17 cellular contexts compared by ENCODE assay signal in genomic region chr22:20246368-20247009, GRCh38. TPM values are rescaled to one million over a fixed set of nuclear protein-coding genes. Genes with fewer than 3 reads are reported as not detected.
DNase-seq lines count a peak whose midpoint lies in the region; ATAC-seq, FAIRE-seq and TF ChIP-seq lines count a peak whose summit lies in the region.
"Had no signal": no experiment of that assay in that cellular context is flagged by ENCODE, and none has a peak within 500 bp of the region (broad histone marks: within the 10 kb centered on the region; RNA-seq: fewer than 3 reads in every experiment).

No MANE protein-coding gene starts in this region.

- no peak for TF ChIP-seq CTCF in GM12878 (IDR thresholded peaks at IDR 0.05 in 2 of 3, conservative IDR thresholded peaks at IDR 0.05 in 1 of 3; ENCODE audit: control insufficient read depth in 2 of 3, extremely low read depth in 1 of 3, insufficient read depth in 1 of 3, low read depth in 3 of 3, low read length in 3 of 3)
- no peak for TF ChIP-seq CTCF in colonic mucosa (IDR thresholded peaks at IDR 0.05)

- H3K9me3 ChIP-seq in HUES64 (ENCODE audit: insufficient read depth, low read depth, low read length) (no peaks in the 10 kb centered on the region), GM12878 (replicated peaks; ENCODE audit: control insufficient read depth, insufficient read depth, low read length) (no peaks in the 10 kb centered on the region), colonic mucosa (no peaks in the 10 kb centered on the region)
- H3K9me3 ChIP-seq: sigmoid colon, tibial artery had no signal

- H3K4me1 ChIP-seq in HUES64 (ENCODE audit: insufficient read depth, low read length): peaks cover 17% of the 10 kb centered on the region
- peaks cover 45% of the 10 kb centered on the region for H3K4me1 ChIP-seq in GM12878 (ENCODE audit: control insufficient read depth, insufficient read depth, low read length)
- H3K4me1 ChIP-seq in colonic mucosa: no peaks in the 10 kb centered on the region

- CTCF ChIA-PET in GM12878 (lab: Yijun Ruan, JAX): interaction anchor here (0.6 to 1.6 kb wide), 4 partner anchors 8 to 336 kb away, joined by 3 to 10 read pairs (median 4); no protein-coding TSS in a partner anchor

- H3K36me3 ChIP-seq in HUES64 (ENCODE audit: insufficient read depth, low read length) (no peaks in the 10 kb centered on the region), GM12878 (ENCODE audit: control insufficient read depth in 2 of 2, insufficient read depth in 2 of 2, low read length in 1 of 2) (no peaks in the 10 kb centered on the region), colonic mucosa (no peaks in the 10 kb centered on the region)
- H3K36me3 ChIP-seq: sigmoid colon had no signal

- in situ Hi-C loops in GM12878 (cut with MboI): no loop called here

- no peak for TF ChIP-seq POLR2A in GM12878 (IDR thresholded peaks at IDR 0.05; ENCODE audit: low read depth, low read length)

- no peaks in the 10 kb centered on the region for H3K27me3 ChIP-seq in HUES64 (ENCODE audit: insufficient read depth, low read length)
- no peaks in the 10 kb centered on the region for H3K27me3 ChIP-seq in GM12878 (replicated peaks in 1 of 2; ENCODE audit: control insufficient read depth in 2 of 2, insufficient read depth in 2 of 2, low read length in 1 of 2)
- no peaks in the 10 kb centered on the region for H3K27me3 ChIP-seq in colonic mucosa
- H3K27me3 ChIP-seq: sigmoid colon had no signal

- H3K4me2 ChIP-seq in GM12878 (ENCODE audit: control insufficient read depth, insufficient read depth): peak overlapping the region; percentile 55; the same call in 1 of the 2 replicates

- RAD21 ChIA-PET in GM12878 (lab: Charles Lee; ENCODE audit: unreplicated experiment): interaction anchor here (0.8 to 0.9 kb wide), 4 partner anchors 9 to 100 kb away, joined by 3 to 5 read pairs (median 3); no protein-coding TSS in a partner anchor

- 64% methylated on average over 19 of the region's 19 CpGs for WGBS in HUES64
- 82% methylated on average over 11 of the region's 19 CpGs for WGBS in GM12878 (ENCODE audit: insufficient coverage, insufficient replicate concordance, low lambda C conversion rate, missing lambda C conversion rate)

- H3K27ac ChIP-seq in HUES64 (ENCODE audit: low read depth, low read length): peak overlapping the region; percentile 71
- no peak overlapping the region for H3K27ac ChIP-seq in GM12878 (ENCODE audit: control insufficient read depth, insufficient read depth)
- H3K27ac ChIP-seq in colonic mucosa: no peak overlapping the region
- H3K27ac ChIP-seq: sigmoid colon, tibial artery had no signal

- no peak for FAIRE-seq in GM12878 (lab: Jason Lieb, UNC)
- peak; percentile 13 for FAIRE-seq in urothelium cell line (lab: Jason Lieb, UNC)
- FAIRE-seq: colon, GM19239 had no signal

- ATAC-seq in GM12878: no peak
- ATAC-seq in left lobe of liver: peak; percentile 35

- H2AFZ ChIP-seq in GM12878 (ENCODE audit: control insufficient read depth, low read depth, low read length): no peak overlapping the region

- no peak for TF ChIP-seq RAD21 in GM12878 (IDR thresholded peaks at IDR 0.05; ENCODE audit: insufficient read depth, low read depth, low read length)

- SMC1A ChIA-PET in GM12878 (lab: Charles Lee; ENCODE audit: uncharacterized antibody, unreplicated experiment): interaction anchor here (0.9 kb wide), 1 partner anchor 8 kb away, joined by 3 read pairs; no protein-coding TSS in a partner anchor

- intact Hi-C loops in GM12878 (cut with micrococcal nuclease; ENCODE audit: unreplicated experiment): no loop called here
- intact Hi-C loops in colonic mucosa (cut with DNase I): no loop called here

- H3K79me2 ChIP-seq in GM12878 (ENCODE audit: control insufficient read depth, insufficient read depth, low read length): no peaks in the 10 kb centered on the region

- H3K4me3 ChIP-seq in HUES64 (ENCODE audit: low read length) (no peak overlapping the region), GM12878 (no peak overlapping the region), colonic mucosa (no peak overlapping the region)
- H3K4me3 ChIP-seq: sigmoid colon, tibial artery had no signal

- no peak for TF ChIP-seq EP300 in GM12878 (IDR thresholded peaks at IDR 0.05; ENCODE audit: borderline replicate concordance in 1 of 2, control insufficient read depth in 1 of 2, low read depth in 2 of 2, low read length in 2 of 2)

- H3K9ac ChIP-seq in HUES64 (ENCODE audit: low read depth, low read length): no peak overlapping the region
- H3K9ac ChIP-seq in GM12878 (ENCODE audit: control insufficient read depth, insufficient read depth, low read length): no peak overlapping the region
- H3K9ac ChIP-seq in colonic mucosa (ENCODE audit: low read depth in 2 of 2, low read length in 2 of 2): no peak overlapping the region

- no TSS peak for BruUV-seq in GM12878 (replicated peaks; lab: Mats Ljungman, UMichigan)

- DNase-seq in GM12878 (ENCODE audit: low read depth, low spot score) (no peak), left lobe of liver (ENCODE audit: low spot score) (peak; percentile 68), urothelium cell line (ENCODE audit: low spot score) (no peak), NCI-H1105 treated with DMSO at 0.1 percent for 48 hours (lab: John Stamatoyannopoulos, UW) (no peak), colonic mucosa (no peak)
- no peak for DNase-seq in central memory CD4-positive, alpha-beta T cell
- DNase-seq: DMS53, KBM-7, NCI-H1092 treated with DMSO at 0.1 percent for 48 hours, NCI-H446 treated with DMSO at 0.1 percent for 48 hours, occipital lobe, Right ventricle myocardium superior, sigmoid colon, tibial artery had no signal

- POLR2A ChIA-PET in GM12878 (lab: Charles Lee): no interaction called here

- no peaks in the 10 kb centered on the region for H4K20me1 ChIP-seq in GM12878 (ENCODE audit: control insufficient read depth, insufficient read depth)

TF ChIP-seq in GM12878, 131 proteins besides CTCF, POLR2A, EP300 and RAD21 (continues in another document):
- TF ChIP-seq NRF1 (conservative IDR thresholded peaks at IDR 0.05; ENCODE audit: low read depth, low read length) (no peak), NFXL1 (IDR thresholded peaks at IDR 0.05; ENCODE audit: borderline replicate concordance) (no peak), ASH2L (IDR thresholded peaks at IDR 0.05; ENCODE audit: borderline replicate concordance, low read depth) (no peak)
- TF ChIP-seq, protein P1, sequence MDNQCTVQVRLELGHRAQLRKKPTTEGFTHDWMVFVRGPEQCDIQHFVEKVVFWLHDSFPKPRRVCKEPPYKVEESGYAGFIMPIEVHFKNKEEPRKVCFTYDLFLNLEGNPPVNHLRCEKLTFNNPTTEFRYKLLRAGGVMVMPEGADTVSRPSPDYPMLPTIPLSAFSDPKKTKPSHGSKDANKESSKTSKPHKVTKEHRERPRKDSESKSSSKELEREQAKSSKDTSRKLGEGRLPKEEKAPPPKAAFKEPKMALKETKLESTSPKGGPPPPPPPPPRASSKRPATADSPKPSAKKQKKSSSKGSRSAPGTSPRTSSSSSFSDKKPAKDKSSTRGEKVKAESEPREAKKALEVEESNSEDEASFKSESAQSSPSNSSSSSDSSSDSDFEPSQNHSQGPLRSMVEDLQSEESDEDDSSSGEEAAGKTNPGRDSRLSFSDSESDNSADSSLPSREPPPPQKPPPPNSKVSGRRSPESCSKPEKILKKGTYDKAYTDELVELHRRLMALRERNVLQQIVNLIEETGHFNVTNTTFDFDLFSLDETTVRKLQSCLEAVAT (IDR thresholded peaks at IDR 0.05): no peak
- TF ChIP-seq, protein P2, sequence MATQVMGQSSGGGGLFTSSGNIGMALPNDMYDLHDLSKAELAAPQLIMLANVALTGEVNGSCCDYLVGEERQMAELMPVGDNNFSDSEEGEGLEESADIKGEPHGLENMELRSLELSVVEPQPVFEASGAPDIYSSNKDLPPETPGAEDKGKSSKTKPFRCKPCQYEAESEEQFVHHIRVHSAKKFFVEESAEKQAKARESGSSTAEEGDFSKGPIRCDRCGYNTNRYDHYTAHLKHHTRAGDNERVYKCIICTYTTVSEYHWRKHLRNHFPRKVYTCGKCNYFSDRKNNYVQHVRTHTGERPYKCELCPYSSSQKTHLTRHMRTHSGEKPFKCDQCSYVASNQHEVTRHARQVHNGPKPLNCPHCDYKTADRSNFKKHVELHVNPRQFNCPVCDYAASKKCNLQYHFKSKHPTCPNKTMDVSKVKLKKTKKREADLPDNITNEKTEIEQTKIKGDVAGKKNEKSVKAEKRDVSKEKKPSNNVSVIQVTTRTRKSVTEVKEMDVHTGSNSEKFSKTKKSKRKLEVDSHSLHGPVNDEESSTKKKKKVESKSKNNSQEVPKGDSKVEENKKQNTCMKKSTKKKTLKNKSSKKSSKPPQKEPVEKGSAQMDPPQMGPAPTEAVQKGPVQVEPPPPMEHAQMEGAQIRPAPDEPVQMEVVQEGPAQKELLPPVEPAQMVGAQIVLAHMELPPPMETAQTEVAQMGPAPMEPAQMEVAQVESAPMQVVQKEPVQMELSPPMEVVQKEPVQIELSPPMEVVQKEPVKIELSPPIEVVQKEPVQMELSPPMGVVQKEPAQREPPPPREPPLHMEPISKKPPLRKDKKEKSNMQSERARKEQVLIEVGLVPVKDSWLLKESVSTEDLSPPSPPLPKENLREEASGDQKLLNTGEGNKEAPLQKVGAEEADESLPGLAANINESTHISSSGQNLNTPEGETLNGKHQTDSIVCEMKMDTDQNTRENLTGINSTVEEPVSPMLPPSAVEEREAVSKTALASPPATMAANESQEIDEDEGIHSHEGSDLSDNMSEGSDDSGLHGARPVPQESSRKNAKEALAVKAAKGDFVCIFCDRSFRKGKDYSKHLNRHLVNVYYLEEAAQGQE (IDR thresholded peaks at IDR 0.05; ENCODE audit: low read depth, low read length): no peak

RNA-seq across cellular contexts. Expression of gene RTN4R, which starts 21.6 kb away (rescaled TPM):
- 15.2 TPM for polyA plus RNA-seq in HUES64 (2013, experiment 1 of 2)
- polyA plus RNA-seq in HUES64 (2013, experiment 2 of 2): 19.4 TPM
- total RNA-seq in GM12878 (2013; cell fraction: nucleolus; rRNA removed): 0.27 and 0.56 TPM in 2 replicates
- total RNA-seq in GM12878 (2014; rRNA removed): 0.54 and 0.73 TPM in 2 replicates
- total RNA-seq in GM12878 (2014; rRNA removed; fragmentation: Illumina TruSeq; extraction: Trizol): 0.09 and 0.13 TPM in 2 replicates
- 0.77 and 0.87 TPM in 2 replicates for total RNA-seq in GM12878 (2021)
- not detected for polyA plus RNA-seq in GM12878 (2011; ENCODE audit: low read depth)
- polyA plus RNA-seq in GM12878 (2011; rRNA removed): 0.23 TPM in 1 of 2 replicates, not detected in the other
- 0.52 and 0.65 TPM in 2 replicates for polyA plus RNA-seq in GM12878 (2011; cell fraction: cytosol; rRNA removed)
- polyA plus RNA-seq in GM12878 (2011; cell fraction: nucleus; rRNA removed): 0.54 and 1.2 TPM in 2 replicates
- 0.31 and 0.83 TPM in 2 replicates for polyA plus RNA-seq in GM12878 (2012)
- polyA plus RNA-seq in GM12878 (2014; fragmentation: Illumina TruSeq; extraction: Trizol): 0.03 TPM in 1 of 2 replicates, not detected in the other
- not detected for polyA plus RNA-seq in GM12878 (2014; fragmentation: Nextera tagmentation; extraction: Ambion mirVana)
- 0.46 and 0.99 TPM in 2 replicates for polyA plus RNA-seq in GM12878 (2014; rRNA removed)
- polyA plus RNA-seq in GM12878 (2016; fragmentation: Nextera tagmentation; extraction: Ambion mirVana): 1 to 10 TPM in 1 of 2 experiments, under 1 TPM in 1; 0.76 to 1.0 TPM
- polyA minus RNA-seq in GM12878 (2011; rRNA and poly(A)+ RNA removed): 0.29 and 0.82 TPM in 2 replicates
- polyA minus RNA-seq in GM12878 (2011; cell fraction: cytosol; rRNA and poly(A)+ RNA removed): 1.7 TPM in 1 of 2 replicates, not detected in the other
- polyA minus RNA-seq in GM12878 (2011; cell fraction: nucleus; rRNA and poly(A)+ RNA removed): 0.48 and 0.60 TPM in 2 replicates
- 10.9 TPM for total RNA-seq in left lobe of liver
- total RNA-seq in colonic mucosa: 1 to 10 TPM; 6.1 to 8.5 TPM
